In the genomic region with DNA sequence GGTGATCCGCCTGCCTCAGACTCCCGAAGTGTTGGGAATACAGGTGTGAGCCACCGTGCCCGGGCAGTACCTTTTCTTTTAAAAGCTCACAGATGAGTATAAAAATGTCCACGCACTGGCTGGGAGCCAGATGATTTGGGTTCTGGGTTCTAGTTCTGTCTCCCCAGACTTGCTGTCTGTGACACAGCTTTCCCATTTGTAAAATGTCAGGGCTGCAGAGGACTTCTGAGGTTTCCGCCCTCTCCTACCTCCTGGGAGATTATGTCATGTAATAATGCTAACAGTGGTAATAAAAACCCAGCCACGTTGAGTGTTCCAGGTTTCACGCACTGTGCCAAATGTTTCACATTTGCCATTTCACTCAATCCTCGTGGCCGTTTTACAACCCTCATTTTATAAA, we compare ENCODE assay signal across 15 cellular contexts. TPM values are rescaled to one million over a fixed set of nuclear protein-coding genes. Genes with fewer than 3 reads are reported as not detected.
DNase-seq lines count a peak whose midpoint lies in the region; ATAC-seq and TF ChIP-seq lines count a peak whose summit lies in the region.
"Had no signal": no experiment of that assay in that cellular context is flagged by ENCODE, and none has a peak within 500 bp of the region (broad histone marks: within the 10 kb centered on the region; RNA-seq: fewer than 3 reads in every experiment).

No MANE protein-coding gene starts in this region.

- no peaks in the 10 kb centered on the region for H3K27me3 ChIP-seq in skeletal muscle tissue (ENCODE audit: control insufficient read depth in 3 of 3, insufficient read depth in 3 of 3, low read length in 3 of 3)
- no peaks in the 10 kb centered on the region for H3K27me3 ChIP-seq in SK-N-SH (ENCODE audit: insufficient read depth)

- intact Hi-C loops in activated T-helper 1 cell treated with anti-CD3 and anti-CD28 coated beads, Interleukin-12 subunit alpha, Interleukin-12 subunit beta, Interleukin-2, Interleukin-4 antibody, amounts not matched to agents 30 ng/mL and 10 ng/mL and 1 ng/mL, durations not matched to agents 14 hours and 24 hours and 36 hours (cut with micrococcal nuclease): loop anchor here (5.0 kb wide), 1 partner anchor 1273 kb away; no protein-coding TSS in a partner anchor

- no peak for ATAC-seq in memory B cell (ENCODE audit: low read depth)
- ATAC-seq: A549; activated CD8-positive, alpha-beta memory T cell treated with anti-CD3 and anti-CD28 coated beads, Interleukin-2, amount 10 ng/mL, durations not matched to agents 7 days and 5 days; PC-3 had no signal

- no peak for DNase-seq in activated CD4-positive, alpha-beta T cell treated with anti-CD3 and anti-CD28 coated beads, Interleukin-2, amount 10 ng/mL, durations not matched to agents 7 days and 5 days
- DNase-seq in activated CD4-positive, alpha-beta T cell treated with anti-CD3 and anti-CD28 coated beads, Interleukin-2, amount 50 U/mL, for 48 hours: no peak
- no peak for DNase-seq in activated T-helper 1 cell treated with anti-CD3 and anti-CD28 coated beads, Interleukin-12 subunit alpha, Interleukin-12 subunit beta, Interleukin-2, Interleukin-4 antibody, amounts not matched to agents 30 ng/mL and 10 ng/mL and 1 ng/mL, durations not matched to agents 14 hours and 24 hours and 36 hours (ENCODE audit: low spot score)
- DNase-seq in memory B cell (ENCODE audit: low spot score in 2 of 2) (no peak), SK-N-SH (no peak), NCI-H345 (lab: John Stamatoyannopoulos, UW) (no peak)
- no peak for DNase-seq in stimulated activated CD4-positive, alpha-beta T cell treated with anti-CD3 and anti-CD28 coated beads, Interleukin-2, amount 100 ng/mL, for 48 hours
- DNase-seq: activated CD8-positive, alpha-beta memory T cell treated with anti-CD3 and anti-CD28 coated beads, Interleukin-2, amount 10 ng/mL, durations not matched to agents 7 days and 5 days; activated naive CD4-positive, alpha-beta T cell treated with Interleukin-2 at 50 U/mL for 16 hours; effector CD8-positive, alpha-beta T cell; NCI-H2107; NCI-H748 treated with DMSO at 0.1 percent for 48 hours; PC-3 had no signal

- H3K9me2 ChIP-seq in SK-N-SH: no peaks in the 10 kb centered on the region

- TF ChIP-seq RAD21 in SK-N-SH (IDR thresholded peaks at IDR 0.05; ENCODE audit: low read length): no peak

- no peaks in the 10 kb centered on the region for H3K27me3 Mint-ChIP-seq in activated CD4-positive, alpha-beta T cell treated with anti-CD3 and anti-CD28 coated beads, Interleukin-2, amount 10 ng/mL, durations not matched to agents 7 days and 5 days
- H3K27me3 Mint-ChIP-seq in activated T-helper 1 cell treated with anti-CD3 and anti-CD28 coated beads, Interleukin-12 subunit alpha, Interleukin-12 subunit beta, Interleukin-2, Interleukin-4 antibody, amounts not matched to agents 30 ng/mL and 10 ng/mL and 1 ng/mL, durations not matched to agents 14 hours and 24 hours and 36 hours (ENCODE audit: insufficient read depth): no peaks in the 10 kb centered on the region
- peaks cover 3% of the 10 kb centered on the region for H3K27me3 Mint-ChIP-seq in memory B cell
- H3K27me3 Mint-ChIP-seq: activated CD8-positive, alpha-beta memory T cell treated with anti-CD3 and anti-CD28 coated beads, Interleukin-2, amount 10 ng/mL, durations not matched to agents 7 days and 5 days had no signal

- H3K4me3 ChIP-seq in skeletal muscle tissue (ENCODE audit: low read length in 3 of 3) (no peak overlapping the region), SK-N-SH (ENCODE audit: low read depth in 2 of 2, low read length in 1 of 2) (no peak overlapping the region)

- H3K9ac ChIP-seq in skeletal muscle tissue (ENCODE audit: low read depth in 1 of 3, low read length in 3 of 3): no peak overlapping the region
- no peak overlapping the region for H3K9ac ChIP-seq in SK-N-SH

- H3K79me2 ChIP-seq in SK-N-SH (ENCODE audit: insufficient read depth): peaks cover 34% of the 10 kb centered on the region

- POLR2A ChIA-PET in activated CD4-positive, alpha-beta T cell treated with anti-CD3 and anti-CD28 coated beads, Interleukin-2, amount 10 ng/mL, durations not matched to agents 7 days and 5 days (lab: Charles Lee): no interaction called here
- POLR2A ChIA-PET in SK-N-SH (lab: Yijun Ruan, JAX): no interaction called here

- H3K36me3 ChIP-seq in skeletal muscle tissue (ENCODE audit: control insufficient read depth in 3 of 3, insufficient read depth in 3 of 3, low read length in 3 of 3) (peaks cover 0 to 8% (median 3%) of the 10 kb centered on the region in 3 donors), SK-N-SH (replicated peaks in 1 of 2; ENCODE audit: control insufficient read depth in 1 of 2, insufficient read depth in 2 of 2, low read length in 1 of 2) (peaks cover 11 to 16% of the 10 kb centered on the region in 2 experiments)

- H3K4me1 ChIP-seq in skeletal muscle tissue (ENCODE audit: control insufficient read depth in 3 of 3, insufficient read depth in 3 of 3, low read length in 3 of 3) (peaks cover 18 to 31% (median 25%) of the 10 kb centered on the region in 3 donors), SK-N-SH (ENCODE audit: control insufficient read depth in 1 of 2, insufficient read depth in 2 of 2, low read depth in 1 of 2, low read length in 1 of 2) (peaks cover 3 to 11% of the 10 kb centered on the region in 2 experiments; a peak in 2 of 4 replicates)

- H3K9me3 ChIP-seq in skeletal muscle tissue (ENCODE audit: control insufficient read depth in 3 of 3, low read length in 3 of 3) (no peaks in the 10 kb centered on the region), SK-N-SH (no peaks in the 10 kb centered on the region)
- H3K9me3 ChIP-seq: A549 had no signal

- H3K36me3 Mint-ChIP-seq in activated CD4-positive, alpha-beta T cell treated with anti-CD3 and anti-CD28 coated beads, Interleukin-2, amount 10 ng/mL, durations not matched to agents 7 days and 5 days (ENCODE audit: low read depth): peaks cover 25% of the 10 kb centered on the region
- H3K36me3 Mint-ChIP-seq in activated T-helper 1 cell treated with anti-CD3 and anti-CD28 coated beads, Interleukin-12 subunit alpha, Interleukin-12 subunit beta, Interleukin-2, Interleukin-4 antibody, amounts not matched to agents 30 ng/mL and 10 ng/mL and 1 ng/mL, durations not matched to agents 14 hours and 24 hours and 36 hours (ENCODE audit: low read depth): peaks cover 18% of the 10 kb centered on the region
- H3K36me3 Mint-ChIP-seq in memory B cell: peaks cover 5% of the 10 kb centered on the region

- H3K4me2 ChIP-seq in SK-N-SH: no peak overlapping the region

- no peaks in the 10 kb centered on the region for H3K9me3 Mint-ChIP-seq in activated CD4-positive, alpha-beta T cell treated with anti-CD3 and anti-CD28 coated beads, Interleukin-2, amount 10 ng/mL, durations not matched to agents 7 days and 5 days
- no peaks in the 10 kb centered on the region for H3K9me3 Mint-ChIP-seq in activated T-helper 1 cell treated with anti-CD3 and anti-CD28 coated beads, Interleukin-12 subunit alpha, Interleukin-12 subunit beta, Interleukin-2, Interleukin-4 antibody, amounts not matched to agents 30 ng/mL and 10 ng/mL and 1 ng/mL, durations not matched to agents 14 hours and 24 hours and 36 hours
- no peaks in the 10 kb centered on the region for H3K9me3 Mint-ChIP-seq in memory B cell

- 95% methylated on average over 10 of the region's 10 CpGs for WGBS in SK-N-SH (ENCODE audit: low lambda C conversion rate)

- TF ChIP-seq CTCF in SK-N-SH (IDR thresholded peaks at IDR 0.05): no peak

- CTCF ChIA-PET in activated CD4-positive, alpha-beta T cell treated with anti-CD3 and anti-CD28 coated beads, Interleukin-2, amount 10 ng/mL, durations not matched to agents 7 days and 5 days (lab: Charles Lee): interaction anchor here (1.3 kb wide), 1 partner anchor 12 kb away, joined by 4 read pairs; no protein-coding TSS in a partner anchor
- CTCF ChIA-PET in SK-N-SH (lab: Yijun Ruan, JAX): interaction anchor here (0.7 to 2.8 kb wide), 2 partner anchors 61 to 1185 kb away, joined by 3 to 12 read pairs; no protein-coding TSS in a partner anchor

- peaks cover 28% of the 10 kb centered on the region for H3K4me1 Mint-ChIP-seq in activated CD4-positive, alpha-beta T cell treated with anti-CD3 and anti-CD28 coated beads, Interleukin-2, amount 10 ng/mL, durations not matched to agents 7 days and 5 days
- peaks cover 47% of the 10 kb centered on the region for H3K4me1 Mint-ChIP-seq in activated T-helper 1 cell treated with anti-CD3 and anti-CD28 coated beads, Interleukin-12 subunit alpha, Interleukin-12 subunit beta, Interleukin-2, Interleukin-4 antibody, amounts not matched to agents 30 ng/mL and 10 ng/mL and 1 ng/mL, durations not matched to agents 14 hours and 24 hours and 36 hours (ENCODE audit: low read depth)
- peaks cover 19% of the 10 kb centered on the region for H3K4me1 Mint-ChIP-seq in memory B cell

- H4K20me1 ChIP-seq in SK-N-SH (ENCODE audit: insufficient read depth): peaks cover 31% of the 10 kb centered on the region

- H2AFZ ChIP-seq in SK-N-SH (ENCODE audit: low read depth): no peak overlapping the region

- H3K4me3 Mint-ChIP-seq in activated CD4-positive, alpha-beta T cell treated with anti-CD3 and anti-CD28 coated beads, Interleukin-2, amount 10 ng/mL, durations not matched to agents 7 days and 5 days: peak overlapping the region; percentile 45
- H3K4me3 Mint-ChIP-seq in activated T-helper 1 cell treated with anti-CD3 and anti-CD28 coated beads, Interleukin-12 subunit alpha, Interleukin-12 subunit beta, Interleukin-2, Interleukin-4 antibody, amounts not matched to agents 30 ng/mL and 10 ng/mL and 1 ng/mL, durations not matched to agents 14 hours and 24 hours and 36 hours: peak overlapping the region; percentile 69
- peak overlapping the region; percentile 50 for H3K4me3 Mint-ChIP-seq in memory B cell
- H3K4me3 Mint-ChIP-seq: activated CD8-positive, alpha-beta memory T cell treated with anti-CD3 and anti-CD28 coated beads, Interleukin-2, amount 10 ng/mL, durations not matched to agents 7 days and 5 days had no signal

- peaks cover 3% of the 10 kb centered on the region for H3F3A ChIP-seq in SK-N-SH (replicated peaks; ENCODE audit: insufficient read depth)

- no peak overlapping the region for H3K27ac Mint-ChIP-seq in activated CD4-positive, alpha-beta T cell treated with anti-CD3 and anti-CD28 coated beads, Interleukin-2, amount 10 ng/mL, durations not matched to agents 7 days and 5 days
- peak overlapping the region; percentile 80 for H3K27ac Mint-ChIP-seq in activated T-helper 1 cell treated with anti-CD3 and anti-CD28 coated beads, Interleukin-12 subunit alpha, Interleukin-12 subunit beta, Interleukin-2, Interleukin-4 antibody, amounts not matched to agents 30 ng/mL and 10 ng/mL and 1 ng/mL, durations not matched to agents 14 hours and 24 hours and 36 hours
- H3K27ac Mint-ChIP-seq in memory B cell: no peak overlapping the region
- H3K27ac Mint-ChIP-seq: activated CD8-positive, alpha-beta memory T cell treated with anti-CD3 and anti-CD28 coated beads, Interleukin-2, amount 10 ng/mL, durations not matched to agents 7 days and 5 days had no signal

- H3K27ac ChIP-seq in skeletal muscle tissue (ENCODE audit: low read depth, low read length): peak overlapping the region; percentile 42
- no peak overlapping the region for H3K27ac ChIP-seq in SK-N-SH (ENCODE audit: low read depth in 2 of 2, low read length in 1 of 2)

- TF ChIP-seq EP300 in SK-N-SH (IDR thresholded peaks at IDR 0.05; ENCODE audit: borderline replicate concordance in 1 of 2, low read depth in 1 of 2, low read length in 1 of 2): no peak

RNA-seq across cellular contexts. Expression of gene PPP4R2, which starts 1.3 kb away (rescaled TPM):
- 10 to 100 TPM; 76.9 to 86.6 TPM for total RNA-seq in activated CD4-positive, alpha-beta T cell treated with anti-CD3 and anti-CD28 coated beads, Interleukin-2, amount 10 ng/mL, durations not matched to agents 7 days and 5 days
- 113 and 125 TPM in 2 replicates for total RNA-seq in activated T-helper 1 cell treated with anti-CD3 and anti-CD28 coated beads, Interleukin-12 subunit alpha, Interleukin-12 subunit beta, Interleukin-2, Interleukin-4 antibody, amounts not matched to agents 30 ng/mL and 10 ng/mL and 1 ng/mL, durations not matched to agents 14 hours and 24 hours and 36 hours
- total RNA-seq in skeletal muscle tissue: 49.1 TPM
- polyA plus RNA-seq in SK-N-SH (2012; rRNA removed): 8.9 and 11.3 TPM in 2 replicates
- 15.4 and 20.9 TPM in 2 replicates for polyA plus RNA-seq in SK-N-SH (2012; cell fraction: cytosol; rRNA removed)
- 6.9 and 11.4 TPM in 2 replicates for polyA plus RNA-seq in SK-N-SH (2012; cell fraction: nucleus; rRNA removed)
